In the genomic region with DNA sequence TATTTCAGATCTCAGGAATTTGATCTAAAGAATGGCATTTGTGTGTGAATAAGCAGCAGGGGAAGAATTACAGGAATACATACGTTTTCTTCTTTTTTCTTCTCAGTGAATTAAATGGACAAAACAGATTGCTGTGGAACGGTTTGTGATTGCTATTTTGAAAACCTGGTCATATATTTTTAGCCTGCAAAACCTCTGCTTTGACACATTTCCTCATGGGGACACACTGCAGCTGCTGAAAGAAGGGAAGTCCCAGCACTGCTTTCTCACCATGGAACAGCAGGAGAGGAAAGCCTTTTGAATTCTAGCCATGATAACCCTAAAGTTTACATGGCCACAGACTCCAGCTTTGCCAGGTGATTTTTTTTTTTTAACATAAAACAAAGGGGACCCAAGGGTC, we compare ENCODE assay signal across 18 cellular contexts.
A peak's percentile ranks its signal among the peaks of the same experiment; 100 is the strongest.
DNase-seq lines count a peak whose midpoint lies in the region; ATAC-seq and TF ChIP-seq lines count a peak whose summit lies in the region.
"Had no signal": no experiment of that assay in that cellular context is flagged by ENCODE, and none has a peak within 500 bp of the region (broad histone marks: within the 10 kb centered on the region; RNA-seq: fewer than 3 reads in every experiment).

No MANE protein-coding gene starts in this region.

- no peaks in the 10 kb centered on the region for H3K36me3 ChIP-seq in neural cell (ENCODE audit: insufficient read depth, low read length)
- H3K36me3 ChIP-seq: spleen, thoracic aorta had no signal

- H2AFZ ChIP-seq in neural cell (ENCODE audit: low read depth, low read length) = peak overlapping the region; percentile 28

- peak overlapping the region; percentile 8 for H3K4me3 ChIP-seq in neural cell (ENCODE audit: low read length)
- H3K4me3 ChIP-seq: SK-N-MC, spleen, thoracic aorta had no signal

- TF ChIP-seq CTCF in neural cell (IDR thresholded peaks at IDR 0.05; ENCODE audit: poor library complexity, severe bottlenecking) = no peak

- H3K9me3 ChIP-seq in neural cell (ENCODE audit: low read length) = no peaks in the 10 kb centered on the region
- H3K9me3 ChIP-seq: thoracic aorta had no signal

- H4K20me1 ChIP-seq in neural cell (ENCODE audit: insufficient read depth) = no peaks in the 10 kb centered on the region

- no peak for TF ChIP-seq RAD21 in neural cell (conservative IDR thresholded peaks at IDR 0.05)

- H3K27me3 ChIP-seq in neural cell (ENCODE audit: insufficient read depth, low read depth, low read length) = no peaks in the 10 kb centered on the region
- H3K27me3 ChIP-seq: spleen had no signal

- intact Hi-C loops in Right ventricle myocardium superior (cut with DNase I) = no loop called here

- no peaks in the 10 kb centered on the region for H3K9me2 ChIP-seq in neural cell (ENCODE audit: insufficient read depth, low read length)

- peak; percentile 48 for ATAC-seq in GM18873 (IDR thresholded peaks at IDR 0.05; ENCODE audit: low FRiP score, unreplicated experiment)
- peak; percentile 44 for ATAC-seq in Right ventricle myocardium superior (ENCODE audit: poor library complexity)
- no peak for ATAC-seq in GM19397 (IDR thresholded peaks at IDR 0.05; ENCODE audit: unreplicated experiment)
- no peak for ATAC-seq in HG02938 (IDR thresholded peaks at IDR 0.05; ENCODE audit: unreplicated experiment)

- H3F3A ChIP-seq in neural cell (ENCODE audit: insufficient read depth, low read length, poor library complexity, severe bottlenecking) = no peaks in the 10 kb centered on the region

- no peaks in the 10 kb centered on the region for H3K79me2 ChIP-seq in neural cell (replicated peaks; ENCODE audit: insufficient read depth, low read length)

- H3K9ac ChIP-seq in neural cell (ENCODE audit: low read length) = peak overlapping the region; percentile 13

- H3K4me2 ChIP-seq in neural cell (ENCODE audit: low read length) = no peak overlapping the region

- H3K27ac ChIP-seq in neural cell (ENCODE audit: low read length) = peak overlapping the region; percentile 30
- H3K27ac ChIP-seq: SK-N-MC, spleen, thoracic aorta had no signal

- DNase-seq in MV-4-11 (lab: John Stamatoyannopoulos, UW) (peak; percentile 41), Right ventricle myocardium superior (no peak), NCI-H146 treated with DMSO at 0.1 percent for 48 hours (lab: John Stamatoyannopoulos, UW; ENCODE audit: unreplicated experiment) (no peak), NCI-H2081 treated with DMSO at 0.1 percent for 48 hours (lab: John Stamatoyannopoulos, UW) (no peak)
- DNase-seq: COR-L47, H9, left cardiac atrium, NCI-H1930, NCI-H510A, posterior cingulate gyrus, spleen, T1000 had no signal

- TF ChIP-seq EP300 in neural cell (conservative IDR thresholded peaks at IDR 0.05; ENCODE audit: poor library complexity, severe bottlenecking) = no peak

TF ChIP-seq in neural cell, 6 proteins besides CTCF, POLR2A, EP300 and RAD21:
- TF ChIP-seq, protein P1, sequence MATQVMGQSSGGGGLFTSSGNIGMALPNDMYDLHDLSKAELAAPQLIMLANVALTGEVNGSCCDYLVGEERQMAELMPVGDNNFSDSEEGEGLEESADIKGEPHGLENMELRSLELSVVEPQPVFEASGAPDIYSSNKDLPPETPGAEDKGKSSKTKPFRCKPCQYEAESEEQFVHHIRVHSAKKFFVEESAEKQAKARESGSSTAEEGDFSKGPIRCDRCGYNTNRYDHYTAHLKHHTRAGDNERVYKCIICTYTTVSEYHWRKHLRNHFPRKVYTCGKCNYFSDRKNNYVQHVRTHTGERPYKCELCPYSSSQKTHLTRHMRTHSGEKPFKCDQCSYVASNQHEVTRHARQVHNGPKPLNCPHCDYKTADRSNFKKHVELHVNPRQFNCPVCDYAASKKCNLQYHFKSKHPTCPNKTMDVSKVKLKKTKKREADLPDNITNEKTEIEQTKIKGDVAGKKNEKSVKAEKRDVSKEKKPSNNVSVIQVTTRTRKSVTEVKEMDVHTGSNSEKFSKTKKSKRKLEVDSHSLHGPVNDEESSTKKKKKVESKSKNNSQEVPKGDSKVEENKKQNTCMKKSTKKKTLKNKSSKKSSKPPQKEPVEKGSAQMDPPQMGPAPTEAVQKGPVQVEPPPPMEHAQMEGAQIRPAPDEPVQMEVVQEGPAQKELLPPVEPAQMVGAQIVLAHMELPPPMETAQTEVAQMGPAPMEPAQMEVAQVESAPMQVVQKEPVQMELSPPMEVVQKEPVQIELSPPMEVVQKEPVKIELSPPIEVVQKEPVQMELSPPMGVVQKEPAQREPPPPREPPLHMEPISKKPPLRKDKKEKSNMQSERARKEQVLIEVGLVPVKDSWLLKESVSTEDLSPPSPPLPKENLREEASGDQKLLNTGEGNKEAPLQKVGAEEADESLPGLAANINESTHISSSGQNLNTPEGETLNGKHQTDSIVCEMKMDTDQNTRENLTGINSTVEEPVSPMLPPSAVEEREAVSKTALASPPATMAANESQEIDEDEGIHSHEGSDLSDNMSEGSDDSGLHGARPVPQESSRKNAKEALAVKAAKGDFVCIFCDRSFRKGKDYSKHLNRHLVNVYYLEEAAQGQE (IDR thresholded peaks at IDR 0.05; ENCODE audit: borderline replicate concordance) = no peak
- TF ChIP-seq EZH2 (IDR thresholded peaks at IDR 0.05; ENCODE audit: borderline replicate concordance, insufficient read depth, low read length, poor library complexity, severe bottlenecking) (no peak), MXI1 (conservative IDR thresholded peaks at IDR 0.05; ENCODE audit: poor library complexity, severe bottlenecking) (no peak), SMC3 (conservative IDR thresholded peaks at IDR 0.05; ENCODE audit: poor library complexity) (no peak), POLR2AphosphoS5 (IDR thresholded peaks at IDR 0.05) (no peak), TAF1 (IDR thresholded peaks at IDR 0.05; ENCODE audit: low read depth) (no peak)
TF ChIP-seq in neural cell: peak in this region for 0.

Comparison
In these comparisons a context has a peak if more than half of its experiments do, and no peak if none do; other contexts are left out.
1. ATAC-seq: peak in GM18873 (single experiment) and Right ventricle myocardium superior (single experiment); none in GM19397 (single experiment) and HG02938 (single experiment).